ENCODE assay signal across 8 cellular contexts in genomic region chr3:16884084-16884747, GRCh38. TPM values are rescaled to one million over a fixed set of nuclear protein-coding genes. Genes with fewer than 3 reads are reported as not detected.
DNase-seq lines count a peak whose midpoint lies in the region; ATAC-seq, FAIRE-seq and TF ChIP-seq lines count a peak whose summit lies in the region.

No MANE protein-coding gene starts in this region.

- peak overlapping the region; percentile 59 for H3K4me3 ChIP-seq in colonic mucosa
- peak overlapping the region; percentile 69 for H3K4me3 ChIP-seq in lower leg skin (ENCODE audit: low read depth, poor library complexity, severe bottlenecking)

- no peaks in the 10 kb centered on the region for H3K9me3 ChIP-seq in colonic mucosa

- H3K4me1 ChIP-seq in colonic mucosa = no peaks in the 10 kb centered on the region

- intact Hi-C loops in CD14-positive monocyte (cut with micrococcal nuclease) = loop anchor here (5.0 kb wide), 2 partner anchors 37 to 82 kb away; no protein-coding TSS in a partner anchor
- intact Hi-C loops in colonic mucosa (cut with DNase I) = loop anchor here (5.0 kb wide), 1 partner anchor 148 kb away; no protein-coding TSS in a partner anchor
- intact Hi-C loops in lower leg skin (cut with DNase I; ENCODE audit: low total_unique reads) = no loop called here

- no peak for TF ChIP-seq POLR2A in lower leg skin (IDR thresholded peaks at IDR 0.05)

- H3K27me3 Mint-ChIP-seq in CD14-positive monocyte (ENCODE audit: low read depth in 3 of 3) = no peaks in the 10 kb centered on the region

- H3K36me3 ChIP-seq in colonic mucosa = no peaks in the 10 kb centered on the region

- peak; percentile 57 for DNase-seq in CD14-positive monocyte (ENCODE audit: low spot score)
- DNase-seq in HTR-8/SVneo (ENCODE audit: insufficient read length, low spot score) = peak; percentile 59
- DNase-seq in activated CD4-positive, alpha-beta T cell treated with anti-CD3 and anti-CD28 coated beads for 1 hour = peak; percentile 58
- DNase-seq in colonic mucosa = peak; percentile 77
- DNase-seq in lower leg skin (ENCODE audit: low spot score in 2 of 2) = peak in 1 of 2 donors; percentile 88
- DNase-seq in stimulated activated CD8-positive, alpha-beta memory T cell treated with anti-CD3 and anti-CD28 coated beads, Interleukin-12 subunit alpha, Interleukin-12 subunit beta, amount 100 ng/mL, for 1 hour (ENCODE audit: low read depth) = peak; percentile 57
- no peak for DNase-seq in NCI-H146 treated with DMSO at 0.1 percent for 48 hours (lab: John Stamatoyannopoulos, UW; ENCODE audit: unreplicated experiment)

- peaks cover 61% of the 10 kb centered on the region for H3K4me1 Mint-ChIP-seq in CD14-positive monocyte

- H3K9me3 Mint-ChIP-seq in CD14-positive monocyte = no peaks in the 10 kb centered on the region

- TF ChIP-seq CTCF in CD14-positive monocyte (IDR thresholded peaks at IDR 0.05) (peak; percentile 60), colonic mucosa (IDR thresholded peaks at IDR 0.05) (peak; percentile 72), lower leg skin (IDR thresholded peaks at IDR 0.05) (no peak)

- peak overlapping the region; percentile 88 to 90 for H3K4me3 Mint-ChIP-seq in CD14-positive monocyte

- H3K36me3 Mint-ChIP-seq in CD14-positive monocyte = peaks cover 0 to 3% of the 10 kb centered on the region in 2 donors

- peak overlapping the region; percentile 85 to 97 (median 94) for H3K27ac Mint-ChIP-seq in CD14-positive monocyte

- no peaks in the 10 kb centered on the region for H3K27me3 ChIP-seq in colonic mucosa

- FAIRE-seq in HTR-8/SVneo (lab: Jason Lieb, UNC) = peak; percentile 38

- ATAC-seq in GM19455 (IDR thresholded peaks at IDR 0.05; ENCODE audit: unreplicated experiment) = peak; percentile 54

- 7 to 14% methylated on average over 9 to 55 of the region's 81 CpGs for WGBS in lower leg skin, 2 donors

- H3K9ac ChIP-seq in colonic mucosa (ENCODE audit: low read depth in 2 of 2, low read length in 2 of 2) = peak overlapping the region; percentile 68 to 85

- H3K27ac ChIP-seq in colonic mucosa = peak overlapping the region; percentile 87

RNA-seq across cellular contexts. Expression of gene PLCL2, which starts 0.5 kb away (rescaled TPM):
- polyA plus RNA-seq in CD14-positive monocyte = 10 to 100 TPM; 26.8 to 32.5 TPM
- total RNA-seq in colonic mucosa (10 to 100 TPM; 12.3 to 15.0 TPM), lower leg skin (1 to 10 TPM; 1.4 to 4.5 (median 3.9) TPM)

Comparison
In these comparisons a context has a peak if more than half of its experiments do, and no peak if none do; other contexts are left out.
1. CTCF ChIP-seq: peak in CD14-positive monocyte (single experiment) and colonic mucosa (single experiment); none in lower leg skin (0 of 3).